ENCODE assay signal across 8 cellular contexts in the genomic region with DNA sequence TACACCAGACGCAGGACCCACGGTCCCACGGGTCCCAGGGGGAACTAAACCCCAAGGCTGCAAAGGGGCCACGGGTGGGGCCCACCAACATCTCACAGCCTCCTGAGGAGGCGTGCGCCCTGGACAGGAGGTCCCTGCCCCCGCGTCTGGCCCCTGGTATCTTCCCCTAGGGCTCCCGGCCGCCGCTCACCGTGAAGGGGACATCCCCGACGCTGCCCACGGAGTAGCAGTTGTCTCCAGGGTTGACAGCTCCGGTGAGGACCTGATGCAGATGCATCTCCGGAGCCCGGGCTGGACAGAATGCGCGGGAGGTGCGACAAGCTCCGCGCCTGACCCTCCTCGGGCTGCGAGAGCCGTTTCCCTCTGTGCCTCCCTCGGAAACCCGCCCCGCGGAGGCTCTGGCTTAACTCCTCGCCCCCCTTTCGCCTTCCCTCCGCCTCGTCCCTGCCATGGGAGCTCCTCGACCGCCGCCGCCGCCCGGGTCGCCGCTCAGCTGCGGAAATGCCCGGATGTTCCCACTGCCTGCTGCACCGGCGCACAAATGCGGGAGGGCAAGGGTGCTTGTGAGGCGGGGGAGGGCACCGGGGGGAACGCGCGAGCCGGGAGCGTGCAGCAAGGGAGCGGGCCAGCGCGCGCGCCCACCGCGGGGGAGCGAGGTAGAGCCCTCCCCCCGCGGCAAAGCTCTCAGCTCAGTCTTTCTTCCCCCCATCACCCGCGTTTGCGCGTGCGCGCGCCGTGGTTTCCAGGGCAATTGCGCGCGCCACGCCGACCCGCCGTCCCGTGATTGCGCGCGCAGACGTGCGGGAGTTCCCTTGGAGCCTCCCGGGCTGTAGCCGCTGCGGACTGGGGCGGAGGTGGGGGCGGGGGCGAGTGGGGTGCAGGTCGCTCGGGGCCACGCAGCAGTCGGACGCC. TPM values are rescaled to one million over a fixed set of nuclear protein-coding genes. Genes with fewer than 3 reads are reported as not detected.
A peak's percentile ranks its signal among the peaks of the same experiment; 100 is the strongest.
DNase-seq lines count a peak whose midpoint lies in the region; ATAC-seq, FAIRE-seq and TF ChIP-seq lines count a peak whose summit lies in the region.

A gene with protein sequence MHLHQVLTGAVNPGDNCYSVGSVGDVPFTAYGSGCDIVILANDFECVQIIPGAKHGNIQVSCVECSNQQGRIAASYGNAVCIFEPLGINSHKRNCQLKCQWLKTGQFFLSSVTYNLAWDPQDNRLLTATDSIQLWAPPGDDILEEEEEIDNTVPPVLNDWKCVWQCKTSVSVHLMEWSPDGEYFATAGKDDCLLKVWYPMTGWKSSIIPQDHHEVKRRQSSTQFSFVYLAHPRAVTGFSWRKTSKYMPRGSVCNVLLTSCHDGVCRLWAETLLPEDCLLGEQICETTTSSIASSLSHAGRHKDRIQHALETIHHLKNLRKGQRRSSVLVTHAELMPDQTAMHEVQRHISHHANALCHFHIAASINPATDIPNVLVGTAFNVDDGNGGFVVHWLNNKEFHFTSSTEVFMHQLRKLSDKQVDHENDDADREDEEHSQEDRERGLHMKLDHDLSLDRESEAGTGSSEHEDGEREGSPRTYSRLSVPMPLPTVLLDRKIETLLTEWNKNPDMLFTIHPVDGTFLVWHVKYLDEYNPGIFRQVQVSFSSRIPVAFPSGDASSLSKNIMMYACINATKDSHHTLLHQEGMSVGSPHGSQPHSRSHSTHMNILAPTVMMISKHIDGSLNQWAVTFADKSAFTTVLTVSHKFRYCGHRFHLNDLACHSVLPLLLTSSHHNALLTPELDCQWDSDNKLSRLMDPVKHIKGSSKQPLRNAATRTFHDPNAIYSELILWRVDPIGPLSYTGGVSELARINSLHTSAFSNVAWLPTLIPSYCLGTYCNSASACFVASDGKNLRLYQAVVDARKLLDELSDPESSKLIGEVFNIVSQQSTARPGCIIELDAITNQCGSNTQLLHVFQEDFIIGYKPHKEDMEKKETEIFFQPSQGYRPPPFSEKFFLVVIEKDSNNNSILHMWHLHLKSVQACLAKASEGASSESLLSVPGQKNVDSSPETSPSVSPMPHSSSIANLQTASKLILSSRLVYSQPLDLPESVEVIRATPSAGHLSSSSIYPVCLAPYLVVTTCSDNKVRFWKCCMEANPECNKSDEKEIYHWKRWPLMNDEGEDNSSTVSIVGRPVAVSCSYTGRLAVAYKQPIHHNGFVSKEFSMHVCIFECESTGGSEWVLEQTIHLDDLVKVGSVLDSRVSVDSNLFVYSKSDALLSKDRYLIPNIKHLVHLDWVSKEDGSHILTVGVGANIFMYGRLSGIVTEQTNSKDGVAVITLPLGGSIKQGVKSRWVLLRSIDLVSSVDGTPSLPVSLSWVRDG (N-terminal part only) (minus strand): TSS at position 503 of the 912 bp plus-strand sequence. CDS start 226 bp downstream, at position 277.

- CTCF ChIA-PET in H1 (lab: Charles Lee; ENCODE audit: partially characterized antibody): interaction anchor here (0.9 to 1.2 kb wide), 7 partner anchors 9 to 489 kb away, joined by 3 to 5 read pairs (median 3); no protein-coding TSS in a partner anchor

- POLR2A ChIA-PET in H1 (lab: Charles Lee; ENCODE audit: partially characterized antibody): interaction anchor here (0.5 to 1.2 kb wide), 4 partner anchors 34 to 1420 kb away, joined by 3 read pairs; no protein-coding TSS in a partner anchor

- DNase-seq in AML-193 (lab: John Stamatoyannopoulos, UW): peak; percentile 62 to 73
- peak; percentile 89 for DNase-seq in NCI-H774 (lab: John Stamatoyannopoulos, UW)
- peak; percentile 26 for DNase-seq in activated CD8-positive, alpha-beta memory T cell treated with anti-CD3 and anti-CD28 coated beads, Interleukin-2, amount 50 U/mL, for 1 hour (ENCODE audit: extremely low read depth)
- peak; percentile 66 to 94 for DNase-seq in H1 (ENCODE audit: low read depth in 1 of 2, low spot score in 2 of 2)
- DNase-seq in memory B cell (ENCODE audit: low spot score in 2 of 2): peak; percentile 48 to 61
- DNase-seq in stimulated activated CD8-positive, alpha-beta memory T cell treated with anti-CD3 and anti-CD28 coated beads, Interleukin-12 subunit alpha, Interleukin-12 subunit beta, amount 100 ng/mL, for 24 hours (ENCODE audit: extremely low read depth): peak; percentile 43

- H3K4me1 Mint-ChIP-seq in memory B cell: peaks cover 11% of the 10 kb centered on the region

- H3K9me3 ChIP-seq in H1 (ENCODE audit: insufficient read depth in 2 of 2, low read depth in 1 of 2, low read length in 1 of 2): no peaks in the 10 kb centered on the region

- no peaks in the 10 kb centered on the region for H3K9me3 Mint-ChIP-seq in memory B cell

- H2BK120ac ChIP-seq in H1 (replicated peaks; ENCODE audit: low read depth, low read length): no peak within 1 kb of the TSS

- no peak; a peak in 1 of 3 replicates for TF ChIP-seq EP300 in H1 (IDR thresholded peaks at IDR 0.05; ENCODE audit: borderline replicate concordance in 1 of 2, low read depth in 2 of 2, low read length in 2 of 2)

- H3K27me3 Mint-ChIP-seq in memory B cell: no peaks in the 10 kb centered on the region

- TF ChIP-seq CTCF in H1 (IDR thresholded peaks at IDR 0.05; ENCODE audit: control extremely low read depth in 1 of 3, insufficient read depth in 1 of 3, low read depth in 1 of 3, low read length in 3 of 3): no peak

- H3K79me1 ChIP-seq in H1 (ENCODE audit: low read depth, low read length): no peaks in the 10 kb centered on the region

- no peak within 1 kb of the TSS for H3K14ac ChIP-seq in H1 (ENCODE audit: insufficient read length)

- peak within 1 kb of the TSS; percentile 50 for H3K56ac ChIP-seq in H1 (replicated peaks; ENCODE audit: insufficient read length, low read depth, low read length)

- FAIRE-seq in H1 (lab: Jason Lieb, UNC): no peak

- H2BK5ac ChIP-seq in H1 (ENCODE audit: low read depth, low read length): peak within 1 kb of the TSS; percentile 21; the same call in 1 of the 2 replicates

- H3K27me3 ChIP-seq in H1 (replicated peaks in 1 of 4; ENCODE audit: control insufficient read depth in 3 of 4, extremely low read depth in 1 of 4, insufficient read depth in 3 of 4, low read length in 3 of 4): peaks cover 0 to 10% (median 4%) of the 10 kb centered on the region in 4 experiments; a peak in 5 of 7 replicates

- no peaks in the 10 kb centered on the region; a peak in 1 of 4 replicates for H3K79me2 ChIP-seq in H1 (ENCODE audit: control insufficient read depth in 1 of 2, insufficient read depth in 2 of 2, low read length in 2 of 2)

- no peak within 1 kb of the TSS for H2BK12ac ChIP-seq in H1 (ENCODE audit: low read depth, low read length)

- H2BK15ac ChIP-seq in H1 (ENCODE audit: low read length): 0 out of 2 replicates have a peak within 1 kb of the TSS, but pooled peaks have one; percentile 73

- ATAC-seq in HG03460 (IDR thresholded peaks at IDR 0.05; ENCODE audit: unreplicated experiment) (peak; percentile 49), memory B cell (ENCODE audit: low read depth) (peak; percentile 69)

- no peaks in the 10 kb centered on the region for H3K36me3 ChIP-seq in H1 (ENCODE audit: control insufficient read depth in 2 of 4, insufficient read depth in 4 of 4, low read length in 3 of 4)

- peaks cover 0 to 3% of the 10 kb centered on the region in 2 experiments for H4K20me1 ChIP-seq in H1 (replicated peaks in 1 of 2; ENCODE audit: control insufficient read depth in 1 of 2, insufficient read depth in 2 of 2, low read length in 2 of 2)

- H3K23ac ChIP-seq in H1 (ENCODE audit: insufficient read length): no peak within 1 kb of the TSS

- WGBS in H1 (ENCODE audit: extremely low coverage in 1 of 2, insufficient coverage in 1 of 2, insufficient read length in 1 of 2, insufficient replicate concordance in 2 of 2, low coverage in 1 of 2, low lambda C conversion rate in 2 of 2, missing lambda C conversion rate in 1 of 2), 2 experiments: 1% methylated on average over 25 of the region's 96 CpGs; no CpG with 5 or more reads in 1 of the 2 experiments

- peak within 1 kb of the TSS; percentile 98 for H2AFZ ChIP-seq in H1 (ENCODE audit: low read length)

- peak within 1 kb of the TSS; percentile 35 for H4K5ac ChIP-seq in H1 (ENCODE audit: insufficient read length, low read depth, low read length)

- TF ChIP-seq POLR2A in GM19193 (IDR thresholded peaks at IDR 0.05; ENCODE audit: extremely low read depth, insufficient read depth, insufficient read length) (peak; percentile 52), H1 (IDR thresholded peaks at IDR 0.05; ENCODE audit: control extremely low read depth in 1 of 2, low read depth in 2 of 2, low read length in 2 of 2) (no peak; a peak in 1 of 3 replicates)

- peaks cover 0 to 5% (median 4%) of the 10 kb centered on the region in 4 experiments; a peak in 4 of 7 replicates for H3K4me1 ChIP-seq in H1 (replicated peaks in 1 of 4; ENCODE audit: control insufficient read depth in 3 of 4, insufficient read depth in 4 of 4, low read length in 3 of 4)

- peak within 1 kb of the TSS; percentile 17 for H4K91ac ChIP-seq in H1 (replicated peaks; ENCODE audit: insufficient read length, low read length)

- peak within 1 kb of the TSS; percentile 38 to 67 (median 54); a peak in 6 of 7 replicates for H3K9ac ChIP-seq in H1 (replicated peaks in 1 of 4; ENCODE audit: extremely low read depth in 1 of 4, low read depth in 3 of 4, low read length in 3 of 4)

- H3K27ac ChIP-seq in H1 (ENCODE audit: low read depth, low read length): no peak within 1 kb of the TSS

- no peak within 1 kb of the TSS for H2AK5ac ChIP-seq in H1 (ENCODE audit: low read depth, low read length)

- peak within 1 kb of the TSS; percentile 95 for H3K4me3 Mint-ChIP-seq in memory B cell

- no peaks in the 10 kb centered on the region for H3K36me3 Mint-ChIP-seq in memory B cell

- H3K18ac ChIP-seq in H1 (ENCODE audit: extremely low read depth, low read length): peak within 1 kb of the TSS; percentile 67; the same call in 1 of the 2 replicates

- H3K4me2 ChIP-seq in H1 (ENCODE audit: insufficient read depth in 1 of 2, low read depth in 2 of 2, low read length in 2 of 2): peak within 1 kb of the TSS; percentile 86 to 96

- H3K27ac Mint-ChIP-seq in memory B cell: peak within 1 kb of the TSS; percentile 82

- H3K4me3 ChIP-seq in H1 (ENCODE audit: extremely low read depth in 1 of 4, insufficient read depth in 2 of 4, low read depth in 3 of 4, low read length in 4 of 4): peak within 1 kb of the TSS; percentile 92 to 99 (median 96)

- peaks cover 6% of the 10 kb centered on the region; the same call in 1 of the 2 replicates for H3K23me2 ChIP-seq in H1 (ENCODE audit: low read depth, low read length)

- H2BK20ac ChIP-seq in H1 (ENCODE audit: low read length): no peak within 1 kb of the TSS

- no peak; a peak in 1 of 4 replicates for TF ChIP-seq RAD21 in H1 (IDR thresholded peaks at IDR 0.05 in 1 of 2, conservative IDR thresholded peaks at IDR 0.05 in 1 of 2; ENCODE audit: low read depth in 2 of 2, low read length in 2 of 2)

- H3K4ac ChIP-seq in H1 (replicated peaks; ENCODE audit: insufficient read length, low read depth, low read length): no peak within 1 kb of the TSS

- H4K8ac ChIP-seq in H1 (ENCODE audit: extremely low read depth, insufficient read depth, low read length): peak within 1 kb of the TSS; percentile 86

RNA-seq across cellular contexts. Expression of the gene that starts here (rescaled TPM):
- 10.6 and 11.4 TPM in 2 replicates for total RNA-seq in H1 (2021; fragmentation: NEBNext Ultra II Directional; extraction: Animal tissue kit (Norgen Biotek cat#: 25700))
- polyA plus RNA-seq in H1 (2011; rRNA removed): 5.9 and 9.5 TPM in 2 replicates
- 8.8 TPM for polyA plus RNA-seq in H1 (2011; cell fraction: cytosol; rRNA removed)
- 6.1 TPM for polyA plus RNA-seq in H1 (2011; cell fraction: nucleus; rRNA removed)
- 7.9 to 10.5 TPM (median 8.9 TPM) in 4 replicates for polyA plus RNA-seq in H1 (2012, experiment 1 of 2)
- 0.46 TPM for polyA plus RNA-seq in H1 (2012, experiment 2 of 2)
- polyA plus RNA-seq in H1 (2013, experiment 1 of 2): 4.3 TPM
- polyA plus RNA-seq in H1 (2013, experiment 2 of 2): 3.5 TPM
- polyA minus RNA-seq in H1 (2011; rRNA and poly(A)+ RNA removed): 12.4 and 12.5 TPM in 2 replicates
- 11.0 TPM for polyA minus RNA-seq in H1 (2011; cell fraction: cytosol; rRNA and poly(A)+ RNA removed)
- 17.8 TPM for polyA minus RNA-seq in H1 (2011; cell fraction: nucleus; rRNA and poly(A)+ RNA removed)

Comparison
In these comparisons a context has a peak if more than half of its experiments do, and no peak if none do; other contexts are left out.
1. DNase-seq: peak in every context shown above with its lines; median percentile 89 in NCI-H774; 80 in H1; 68 in AML-193; 54 in memory B cell; 43 in stimulated activated CD8-positive, alpha-beta memory T cell treated with anti-CD3 and anti-CD28 coated beads, Interleukin-12 subunit alpha, Interleukin-12 subunit beta, amount 100 ng/mL, for 24 hours; 26 in activated CD8-positive, alpha-beta memory T cell treated with anti-CD3 and anti-CD28 coated beads, Interleukin-2, amount 50 U/mL, for 1 hour.